Comparison of ENCODE assay signal across 8 cellular contexts in the genomic region with DNA sequence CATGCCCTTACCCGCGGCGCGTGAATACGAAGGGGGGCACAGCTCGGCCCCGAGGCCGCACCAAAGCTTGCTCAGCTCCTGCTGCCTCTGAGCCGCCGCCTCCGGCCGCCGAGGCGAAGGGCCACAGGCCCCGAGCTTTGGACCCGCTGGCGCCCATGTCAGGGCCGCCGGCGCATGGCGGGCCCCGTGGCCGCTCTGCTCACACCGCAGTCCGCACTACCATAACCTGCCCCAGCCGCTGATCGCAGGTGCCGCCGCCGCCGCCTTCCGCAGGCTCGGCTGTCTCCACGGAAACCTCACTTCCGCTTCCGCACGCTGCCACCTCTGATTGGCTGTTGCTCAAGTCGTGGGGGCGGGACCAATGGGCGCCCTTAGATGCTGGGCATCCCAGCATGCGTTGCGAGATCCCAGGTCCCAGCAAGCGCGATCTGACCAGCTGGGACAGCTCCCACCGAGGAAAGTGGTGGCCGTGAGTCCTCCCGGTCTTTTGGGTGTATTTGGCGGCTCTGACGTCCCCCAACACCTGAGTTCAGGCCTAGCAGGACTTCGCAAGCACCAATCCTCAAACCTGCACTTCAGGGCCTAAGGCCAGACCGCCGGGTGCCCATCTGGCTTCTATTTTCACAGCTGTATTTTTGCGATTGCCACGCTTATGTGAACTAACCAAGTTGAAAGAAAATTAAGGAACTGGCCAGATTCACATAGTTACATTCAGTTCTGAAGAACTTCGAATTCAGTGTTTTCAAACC. TPM values are rescaled to one million over a fixed set of nuclear protein-coding genes. Genes with fewer than 3 reads are reported as not detected.
DNase-seq lines count a peak whose midpoint lies in the region; ATAC-seq and TF ChIP-seq lines count a peak whose summit lies in the region.

A gene with protein sequence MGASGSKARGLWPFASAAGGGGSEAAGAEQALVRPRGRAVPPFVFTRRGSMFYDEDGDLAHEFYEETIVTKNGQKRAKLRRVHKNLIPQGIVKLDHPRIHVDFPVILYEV (minus strand): TSS at position 281 of the 749 bp plus-strand sequence. CDS start 124 bp downstream, at position 157.

- TF ChIP-seq CTCF in AG09319 (IDR thresholded peaks at IDR 0.05; ENCODE audit: low read depth, low read length), result no peak

- DNase-seq in AG09319 (ENCODE audit: extremely low read depth, low read depth) (peak; percentile 84), NCI-H510A (lab: John Stamatoyannopoulos, UW) (peak; percentile 95), cerebellum (ENCODE audit: low spot score) (peak; percentile 97), kidney glomerular epithelial cell (lab: John Stamatoyannopoulos, UW) (peak; percentile 98)
- peak; percentile 90 for DNase-seq in activated CD4-positive, alpha-beta T cell treated with anti-CD3 and anti-CD28 coated beads for 1 hour
- peak; percentile 82 to 83 for DNase-seq in stimulated activated CD4-positive, alpha-beta T cell treated with anti-CD3 and anti-CD28 coated beads, Interleukin-1b, Interleukin-23, amount 100 ng/mL, for 1 hour (ENCODE audit: low read depth in 2 of 2)

- peak; percentile 83 for ATAC-seq in GM19035 (IDR thresholded peaks at IDR 0.05; ENCODE audit: unreplicated experiment)
- peak; percentile 90 for ATAC-seq in HG03354 (IDR thresholded peaks at IDR 0.05; ENCODE audit: poor library complexity, severe bottlenecking, unreplicated experiment)

RNA-seq across cellular contexts. Expression of the gene that starts here (rescaled TPM):
- 11.4 TPM for total RNA-seq in cerebellum

Comparison
In these comparisons a context has a peak if more than half of its experiments do, and no peak if none do; other contexts are left out.
1. Peak in every context shown above with its lines: DNase-seq and ATAC-seq.